In the genomic region with DNA sequence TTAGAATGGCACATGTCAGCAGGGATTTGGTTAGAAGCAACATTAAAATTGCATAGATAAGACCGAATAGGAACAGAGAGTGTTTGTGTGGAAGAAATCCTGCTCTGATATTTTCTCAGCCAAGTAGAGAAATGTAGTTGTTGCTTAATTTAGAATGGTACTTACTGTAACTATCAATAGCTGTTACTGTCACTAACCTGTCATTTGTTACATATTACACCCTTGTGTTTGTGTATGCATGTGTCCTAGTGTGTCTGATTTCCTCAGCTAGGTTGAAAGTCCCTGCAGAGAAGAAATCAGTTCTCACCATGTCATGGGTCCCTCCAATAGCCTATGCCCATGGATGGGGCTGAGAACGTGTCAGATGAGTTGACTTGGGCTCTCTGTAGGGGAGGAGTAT, we compare ENCODE assay signal across 1 cellular context.
TF ChIP-seq lines count a peak whose summit lies in the region.

No MANE protein-coding gene starts in this region.

TF ChIP-seq in A549, 52 proteins besides CTCF, POLR2A, EP300 and RAD21 (continued from another document):
- TF ChIP-seq, protein P1, sequence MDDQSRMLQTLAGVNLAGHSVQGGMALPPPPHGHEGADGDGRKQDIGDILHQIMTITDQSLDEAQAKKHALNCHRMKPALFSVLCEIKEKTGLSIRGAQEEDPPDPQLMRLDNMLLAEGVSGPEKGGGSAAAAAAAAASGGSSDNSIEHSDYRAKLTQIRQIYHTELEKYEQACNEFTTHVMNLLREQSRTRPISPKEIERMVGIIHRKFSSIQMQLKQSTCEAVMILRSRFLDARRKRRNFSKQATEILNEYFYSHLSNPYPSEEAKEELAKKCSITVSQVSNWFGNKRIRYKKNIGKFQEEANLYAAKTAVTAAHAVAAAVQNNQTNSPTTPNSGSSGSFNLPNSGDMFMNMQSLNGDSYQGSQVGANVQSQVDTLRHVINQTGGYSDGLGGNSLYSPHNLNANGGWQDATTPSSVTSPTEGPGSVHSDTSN (IDR thresholded peaks at IDR 0.05), result no peak
- TF ChIP-seq HOXB13 (CRISPR knock-in tag; IDR thresholded peaks at IDR 0.05; ENCODE audit: low read depth) (no peak), RFX5 (IDR thresholded peaks at IDR 0.05) (no peak), NFE2L2 (conservative IDR thresholded peaks at IDR 0.05; ENCODE audit: low read length) (no peak), KDM5A (IDR thresholded peaks at IDR 0.05) (no peak), POLR2AphosphoS2 (conservative IDR thresholded peaks at IDR 0.05; ENCODE audit: low read length) (no peak), ZC3H11A (IDR thresholded peaks at IDR 0.05) (no peak)
- TF ChIP-seq, protein P2, sequence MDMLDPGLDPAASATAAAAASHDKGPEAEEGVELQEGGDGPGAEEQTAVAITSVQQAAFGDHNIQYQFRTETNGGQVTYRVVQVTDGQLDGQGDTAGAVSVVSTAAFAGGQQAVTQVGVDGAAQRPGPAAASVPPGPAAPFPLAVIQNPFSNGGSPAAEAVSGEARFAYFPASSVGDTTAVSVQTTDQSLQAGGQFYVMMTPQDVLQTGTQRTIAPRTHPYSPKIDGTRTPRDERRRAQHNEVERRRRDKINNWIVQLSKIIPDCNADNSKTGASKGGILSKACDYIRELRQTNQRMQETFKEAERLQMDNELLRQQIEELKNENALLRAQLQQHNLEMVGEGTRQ (IDR thresholded peaks at IDR 0.05), result no peak
TF ChIP-seq in A549: peak in this region for 0.
